In the genomic region with DNA sequence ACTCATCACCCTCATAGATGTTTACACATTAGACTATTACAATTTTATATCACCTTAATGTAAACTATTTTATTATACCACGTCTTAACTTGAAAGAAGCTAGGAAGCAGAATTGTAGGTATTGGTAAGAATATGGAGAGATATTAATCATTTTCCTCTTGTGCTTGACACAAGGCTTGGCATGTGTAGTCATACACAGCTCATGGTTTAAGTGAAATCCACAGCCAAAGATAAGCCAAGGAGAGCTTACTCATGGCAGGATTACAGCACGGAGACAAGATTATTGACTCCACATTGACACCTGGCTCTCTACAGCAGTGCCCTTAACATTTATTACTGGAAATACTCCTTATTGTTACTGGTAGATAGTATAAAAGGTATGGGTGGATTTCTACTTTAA, we compare ENCODE assay signal across 22 cellular contexts.
"Had no signal": no experiment of that assay in that cellular context is flagged by ENCODE, and none has a peak within 500 bp of the region (broad histone marks: within the 10 kb centered on the region; RNA-seq: fewer than 3 reads in every experiment).

No MANE protein-coding gene starts in this region.

- H3K27me3 ChIP-seq: gastroesophageal sphincter, thyroid gland, upper lobe of right lung had no signal

- DNase-seq: activated CD4-positive, alpha-beta memory T cell treated with anti-CD3 and anti-CD28 coated beads for 36 hours; activated CD4-positive, alpha-beta T cell treated with anti-CD3 and anti-CD28 coated beads for 48 hours; activated naive CD4-positive, alpha-beta T cell treated with anti-CD3 and anti-CD28 coated beads for 36 hours; activated T-cell treated with anti-CD3 and anti-CD28 coated beads, Interleukin-2, amount 50 U/mL, for 48 hours; caudate nucleus; effector CD4-positive, alpha-beta T cell; head of caudate nucleus; islet precursor cell; left cardiac atrium; mesendoderm; mucosa of descending colon; nucleus accumbens; right cardiac atrium; stimulated activated CD4-positive, alpha-beta T cell treated with anti-CD3 and anti-CD28 coated beads, Interleukin-12 subunit alpha, Interleukin-12 subunit beta, amount 100 ng/mL, for 4 hours; stimulated activated CD4-positive, alpha-beta T cell treated with anti-CD3 and anti-CD28 coated beads, Interleukin-4, amount 100 ng/mL, for 4 hours; stimulated activated naive CD8-positive, alpha-beta T cell treated with anti-CD3 and anti-CD28 coated beads, Interleukin-15, Interleukin-2, amounts not matched to agents 100 U/mL and 50 U/mL, for 24 hours; T-helper 9 cell; thyroid gland; upper lobe of right lung had no signal

- H3K27ac ChIP-seq: gastroesophageal sphincter, parathyroid adenoma, thyroid gland, upper lobe of right lung had no signal

- H3K79me2 ChIP-seq: parathyroid adenoma had no signal

- H2AFZ ChIP-seq: parathyroid adenoma had no signal

- H3K4me3 ChIP-seq: gastroesophageal sphincter, mucosa of descending colon, thyroid gland, upper lobe of right lung had no signal

- H3K9ac ChIP-seq: parathyroid adenoma had no signal

- H3K36me3 Mint-ChIP-seq: activated CD4-positive, alpha-beta memory T cell treated with anti-CD3 and anti-CD28 coated beads for 36 hours had no signal

- H3K4me3 Mint-ChIP-seq: activated CD4-positive, alpha-beta memory T cell treated with anti-CD3 and anti-CD28 coated beads for 36 hours; activated naive CD4-positive, alpha-beta T cell treated with anti-CD3 and anti-CD28 coated beads for 36 hours; dendritic cell treated with granulocyte-macrophage colony-stimulating factor and Interleukin-4, amounts not matched to agents 40 ng/mL and 50 ng/mL, for 4 days had no signal

- H3K27me3 Mint-ChIP-seq: activated CD4-positive, alpha-beta memory T cell treated with anti-CD3 and anti-CD28 coated beads for 36 hours; dendritic cell treated with granulocyte-macrophage colony-stimulating factor and Interleukin-4, amounts not matched to agents 40 ng/mL and 50 ng/mL, for 4 days had no signal

- H3K4me1 ChIP-seq: gastroesophageal sphincter, parathyroid adenoma, thyroid gland, upper lobe of right lung had no signal

- H3K27ac Mint-ChIP-seq: activated CD4-positive, alpha-beta memory T cell treated with anti-CD3 and anti-CD28 coated beads for 36 hours; activated naive CD4-positive, alpha-beta T cell treated with anti-CD3 and anti-CD28 coated beads for 36 hours; dendritic cell treated with granulocyte-macrophage colony-stimulating factor and Interleukin-4, amounts not matched to agents 40 ng/mL and 50 ng/mL, for 4 days had no signal

- H3K9me3 ChIP-seq: gastroesophageal sphincter, mucosa of descending colon, thyroid gland, upper lobe of right lung had no signal

- H3K36me3 ChIP-seq: gastroesophageal sphincter, thyroid gland, upper lobe of right lung had no signal

- H3K9me3 Mint-ChIP-seq: activated CD4-positive, alpha-beta memory T cell treated with anti-CD3 and anti-CD28 coated beads for 36 hours; activated naive CD4-positive, alpha-beta T cell treated with anti-CD3 and anti-CD28 coated beads for 36 hours had no signal
